Comparison of ENCODE assay signal across 1 cellular context in the genomic region with DNA sequence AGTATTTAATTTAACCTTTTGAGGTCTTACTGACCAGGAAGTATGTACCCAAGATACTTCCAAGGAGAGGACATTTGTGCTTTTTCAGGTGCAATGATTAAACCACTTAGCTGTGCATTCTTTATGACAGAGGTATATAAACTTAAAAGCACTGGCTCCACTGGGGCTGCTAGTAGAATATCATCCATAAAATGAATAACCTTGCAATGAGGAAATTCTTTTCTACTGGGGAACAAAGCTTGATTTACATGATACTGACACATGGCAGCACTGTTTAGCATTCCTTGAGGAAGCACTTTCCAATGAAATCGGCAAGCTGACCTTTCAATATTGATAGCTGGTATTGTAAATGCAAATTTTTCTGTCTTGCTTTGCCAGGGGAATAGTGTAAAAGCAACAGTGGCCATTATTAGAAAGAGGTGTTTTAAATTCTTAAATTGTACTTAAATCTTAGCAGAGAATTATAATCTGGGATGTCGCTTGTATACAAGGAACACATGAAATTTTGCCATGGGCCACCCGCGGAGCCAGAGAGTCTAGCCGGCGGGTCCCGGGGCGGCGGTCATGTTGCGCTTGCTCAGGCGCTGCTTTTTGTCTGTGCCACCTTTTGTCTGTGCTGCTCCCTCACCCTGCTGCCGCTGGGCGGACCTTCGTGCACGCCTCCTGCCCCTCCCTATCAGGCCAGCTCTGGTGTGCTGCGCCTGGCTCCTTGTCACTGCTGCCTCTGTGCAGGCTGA.
TF ChIP-seq lines count a peak whose summit lies in the region.

No MANE protein-coding gene starts in this region.

TF ChIP-seq in H1, 55 proteins besides CTCF, POLR2A, EP300 and RAD21 (continued from another document):
- no peak for TF ChIP-seq RNF2 (IDR thresholded peaks at IDR 0.05; ENCODE audit: borderline replicate concordance, low read depth, low read length, missing control alignments, poor library complexity, severe bottlenecking)
- TF ChIP-seq SP1 (IDR thresholded peaks at IDR 0.05; ENCODE audit: low read depth, low read length): no peak; the same call in 1 of the 2 replicates
- no peak for TF ChIP-seq JUN (IDR thresholded peaks at IDR 0.05; ENCODE audit: low read depth, low read length)
- TF ChIP-seq NRF1 (IDR thresholded peaks at IDR 0.05; ENCODE audit: low read depth, low read length): peak; percentile 35; the same call in 1 of the 2 replicates
- no peak for TF ChIP-seq PHF8 (conservative IDR thresholded peaks at IDR 0.05; ENCODE audit: low read depth, low read length)
- no peak for TF ChIP-seq EZH2 (IDR thresholded peaks at IDR 0.05; ENCODE audit: low read depth, low read length, severe bottlenecking)
- no peak for TF ChIP-seq CHD1 (IDR thresholded peaks at IDR 0.05; ENCODE audit: low read depth, low read length)
- no peak for TF ChIP-seq RBBP5 (IDR thresholded peaks at IDR 0.05; ENCODE audit: borderline replicate concordance, low read depth, low read length)
- TF ChIP-seq TAF1 (IDR thresholded peaks at IDR 0.05; ENCODE audit: low read depth, low read length): peak; percentile 72; the same call in 1 of the 2 replicates
- TF ChIP-seq MAX (IDR thresholded peaks at IDR 0.05): peak; percentile 63
- TF ChIP-seq CREB1 (IDR thresholded peaks at IDR 0.05): 0 out of 2 replicates have a peak, but pooled peaks have one; percentile 54
- no peak for TF ChIP-seq KDM5A (IDR thresholded peaks at IDR 0.05; ENCODE audit: low read length)
- TF ChIP-seq, protein P1, sequence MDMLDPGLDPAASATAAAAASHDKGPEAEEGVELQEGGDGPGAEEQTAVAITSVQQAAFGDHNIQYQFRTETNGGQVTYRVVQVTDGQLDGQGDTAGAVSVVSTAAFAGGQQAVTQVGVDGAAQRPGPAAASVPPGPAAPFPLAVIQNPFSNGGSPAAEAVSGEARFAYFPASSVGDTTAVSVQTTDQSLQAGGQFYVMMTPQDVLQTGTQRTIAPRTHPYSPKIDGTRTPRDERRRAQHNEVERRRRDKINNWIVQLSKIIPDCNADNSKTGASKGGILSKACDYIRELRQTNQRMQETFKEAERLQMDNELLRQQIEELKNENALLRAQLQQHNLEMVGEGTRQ (IDR thresholded peaks at IDR 0.05; ENCODE audit: low read length): no peak
- no peak for TF ChIP-seq NANOG (IDR thresholded peaks at IDR 0.05; ENCODE audit: insufficient read depth, low read depth, low read length, poor library complexity, severe bottlenecking)
- no peak for TF ChIP-seq RFX5 (IDR thresholded peaks at IDR 0.05; ENCODE audit: borderline replicate concordance, low read depth, low read length)
- TF ChIP-seq SIN3A (conservative IDR thresholded peaks at IDR 0.05 in 1 of 2, IDR thresholded peaks at IDR 0.05 in 1 of 2; ENCODE audit: low read depth in 1 of 2, low read length in 2 of 2): 0 out of 4 replicates have a peak, but pooled peaks of 1 of the 2 experiments have one; percentile 36
- TF ChIP-seq E2F6 (IDR thresholded peaks at IDR 0.05): no peak
- no peak for TF ChIP-seq CBX8 (IDR thresholded peaks at IDR 0.05; ENCODE audit: borderline replicate concordance, low read depth, low read length)
- TF ChIP-seq SUZ12 (IDR thresholded peaks at IDR 0.05; ENCODE audit: low read length): no peak
- no peak for TF ChIP-seq EGR1 (IDR thresholded peaks at IDR 0.05; ENCODE audit: borderline replicate concordance, low read depth, low read length)
- TF ChIP-seq CTBP2 (IDR thresholded peaks at IDR 0.05; ENCODE audit: borderline replicate concordance, insufficient read depth, insufficient read length, low read length): peak; percentile 57
- no peak for TF ChIP-seq CEBPB (IDR thresholded peaks at IDR 0.05; ENCODE audit: low read depth, low read length)
- TF ChIP-seq SIX5 (IDR thresholded peaks at IDR 0.05; ENCODE audit: low read depth, low read length): no peak
- TF ChIP-seq, protein P2, sequence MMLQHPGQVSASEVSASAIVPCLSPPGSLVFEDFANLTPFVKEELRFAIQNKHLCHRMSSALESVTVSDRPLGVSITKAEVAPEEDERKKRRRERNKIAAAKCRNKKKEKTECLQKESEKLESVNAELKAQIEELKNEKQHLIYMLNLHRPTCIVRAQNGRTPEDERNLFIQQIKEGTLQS (IDR thresholded peaks at IDR 0.05; ENCODE audit: insufficient read depth, low read depth, low read length): no peak
- no peak for TF ChIP-seq TBP (IDR thresholded peaks at IDR 0.05; ENCODE audit: low read depth, low read length)
TF ChIP-seq in H1: peak in this region for 9.
